Comparison of ENCODE assay signal across 1 cellular context in genomic region chr17:56833023-56833811, GRCh38.
A peak's percentile ranks its signal among the peaks of the same experiment; 100 is the strongest.
TF ChIP-seq lines count a peak whose summit lies in the region.

No MANE protein-coding gene starts in this region.

TF ChIP-seq in HepG2, 621 proteins besides CTCF, POLR2A, EP300 and RAD21 (continued from another document and continues in another):
- TF ChIP-seq HMGXB4 (CRISPR knock-in tag; IDR thresholded peaks at IDR 0.05; ENCODE audit: borderline replicate concordance in 1 of 2, low read depth in 1 of 2): peak in 1 of 2 experiments; percentile 34; a peak in 1 of 4 replicates
- TF ChIP-seq MXD1 (CRISPR knock-in tag; IDR thresholded peaks at IDR 0.05): peak; percentile 61; the same call in 1 of the 2 replicates
- no peak for TF ChIP-seq ZNF317 (CRISPR knock-in tag; IDR thresholded peaks at IDR 0.05)
- TF ChIP-seq GABPA (IDR thresholded peaks at IDR 0.05; ENCODE audit: low read depth, low read length): no peak
- TF ChIP-seq GABPA (CRISPR knock-in tag; IDR thresholded peaks at IDR 0.05; ENCODE audit: low read depth): no peak
- no peak for TF ChIP-seq PPARG (CRISPR knock-in tag; conservative IDR thresholded peaks at IDR 0.05)
- TF ChIP-seq ZNF550 (CRISPR knock-in tag; IDR thresholded peaks at IDR 0.05; ENCODE audit: borderline replicate concordance): no peak
- no peak for TF ChIP-seq ZNF253 (CRISPR knock-in tag; IDR thresholded peaks at IDR 0.05; ENCODE audit: borderline replicate concordance)
- no peak for TF ChIP-seq ZSCAN30 (CRISPR knock-in tag; IDR thresholded peaks at IDR 0.05)
- no peak for TF ChIP-seq MAFG (CRISPR knock-in tag; IDR thresholded peaks at IDR 0.05)
- TF ChIP-seq TBP (CRISPR knock-in tag; IDR thresholded peaks at IDR 0.05): no peak
- TF ChIP-seq GMEB1 (CRISPR knock-in tag; IDR thresholded peaks at IDR 0.05; ENCODE audit: borderline replicate concordance): no peak
- no peak for TF ChIP-seq ZC3H4 (CRISPR knock-in tag; IDR thresholded peaks at IDR 0.05; ENCODE audit: borderline replicate concordance)
- no peak for TF ChIP-seq ZNF468 (CRISPR knock-in tag; IDR thresholded peaks at IDR 0.05)
- no peak for TF ChIP-seq FOXA3 (CRISPR knock-in tag; IDR thresholded peaks at IDR 0.05)
- no peak for TF ChIP-seq ZNF816 (CRISPR knock-in tag; IDR thresholded peaks at IDR 0.05; ENCODE audit: borderline replicate concordance)
- no peak for TF ChIP-seq SNAPC2 (CRISPR knock-in tag; IDR thresholded peaks at IDR 0.05)
- no peak; the same call in 1 of the 2 replicates for TF ChIP-seq MXD3 (CRISPR knock-in tag; IDR thresholded peaks at IDR 0.05)
- no peak for TF ChIP-seq SOX13 (IDR thresholded peaks at IDR 0.05)
- TF ChIP-seq SOX13 (CRISPR knock-in tag; conservative IDR thresholded peaks at IDR 0.05 in 1 of 2, IDR thresholded peaks at IDR 0.05 in 1 of 2): no peak; a peak in 1 of 4 replicates
- TF ChIP-seq ZBTB34 (CRISPR knock-in tag; IDR thresholded peaks at IDR 0.05): no peak
- peak; percentile 55; the same call in 1 of the 2 replicates for TF ChIP-seq KLF15 (CRISPR knock-in tag; IDR thresholded peaks at IDR 0.05; ENCODE audit: borderline replicate concordance)
- no peak for TF ChIP-seq ZNF788 (CRISPR knock-in tag; IDR thresholded peaks at IDR 0.05; ENCODE audit: borderline replicate concordance)
- TF ChIP-seq SMARCE1 (IDR thresholded peaks at IDR 0.05; ENCODE audit: borderline replicate concordance): no peak
- no peak for TF ChIP-seq JUND (CRISPR knock-in tag; IDR thresholded peaks at IDR 0.05)
- TF ChIP-seq ZNF567 (CRISPR knock-in tag; IDR thresholded peaks at IDR 0.05; ENCODE audit: borderline replicate concordance): peak; percentile 77; the same call in 1 of the 2 replicates
- TF ChIP-seq NFE2L1 (CRISPR knock-in tag; IDR thresholded peaks at IDR 0.05; ENCODE audit: borderline replicate concordance): no peak
- no peak for TF ChIP-seq ZBTB37 (CRISPR knock-in tag; IDR thresholded peaks at IDR 0.05)
- TF ChIP-seq ZNF484 (CRISPR knock-in tag; IDR thresholded peaks at IDR 0.05; ENCODE audit: borderline replicate concordance, low read depth): no peak
- no peak for TF ChIP-seq MTA1 (CRISPR knock-in tag; IDR thresholded peaks at IDR 0.05; ENCODE audit: borderline replicate concordance)
- TF ChIP-seq RXRB (CRISPR knock-in tag; IDR thresholded peaks at IDR 0.05; ENCODE audit: borderline replicate concordance): no peak
- TF ChIP-seq RNF2 (conservative IDR thresholded peaks at IDR 0.05; ENCODE audit: low read depth): peak; percentile 44; the same call in 1 of the 2 replicates
- no peak for TF ChIP-seq CENPT (CRISPR knock-in tag; IDR thresholded peaks at IDR 0.05; ENCODE audit: low read depth)
- no peak for TF ChIP-seq SRSF4 (IDR thresholded peaks at IDR 0.05; ENCODE audit: low read depth, low read length, poor library complexity, severe bottlenecking)
- TF ChIP-seq DRAP1 (CRISPR knock-in tag; IDR thresholded peaks at IDR 0.05): 0 out of 2 replicates have a peak, but pooled peaks have one; percentile 25
- TF ChIP-seq ZNF549 (CRISPR knock-in tag; IDR thresholded peaks at IDR 0.05): no peak
- no peak for TF ChIP-seq ZNF460 (CRISPR knock-in tag; IDR thresholded peaks at IDR 0.05; ENCODE audit: borderline replicate concordance)
- TF ChIP-seq ZFP91 (CRISPR knock-in tag; IDR thresholded peaks at IDR 0.05; ENCODE audit: borderline replicate concordance): no peak
- TF ChIP-seq NFRKB (IDR thresholded peaks at IDR 0.05): no peak
- TF ChIP-seq GTF3A (CRISPR knock-in tag; conservative IDR thresholded peaks at IDR 0.05): 0 out of 2 replicates have a peak, but pooled peaks have one; percentile 47
- TF ChIP-seq REST (IDR thresholded peaks at IDR 0.05; ENCODE audit: borderline replicate concordance in 1 of 2, low read depth in 1 of 2, low read length in 2 of 2): no peak
- TF ChIP-seq NFKB2 (CRISPR knock-in tag; IDR thresholded peaks at IDR 0.05; ENCODE audit: borderline replicate concordance): no peak; the same call in 1 of the 2 replicates
- TF ChIP-seq TEAD2 (CRISPR knock-in tag; IDR thresholded peaks at IDR 0.05): no peak
- peak; percentile 85; the same call in 1 of the 2 replicates for TF ChIP-seq HINFP (CRISPR knock-in tag; IDR thresholded peaks at IDR 0.05; ENCODE audit: low read depth)
- peak; percentile 55 for TF ChIP-seq CBX1 (IDR thresholded peaks at IDR 0.05; ENCODE audit: low read depth)
- TF ChIP-seq CCDC6 (CRISPR knock-in tag; IDR thresholded peaks at IDR 0.05): 0 out of 2 replicates have a peak, but pooled peaks have one; percentile 84
- TF ChIP-seq CC2D1A (CRISPR knock-in tag; IDR thresholded peaks at IDR 0.05): no peak
- TF ChIP-seq ZNF781 (CRISPR knock-in tag; IDR thresholded peaks at IDR 0.05; ENCODE audit: borderline replicate concordance, not compliant biosample characterization): no peak
- peak; percentile 52; the same call in 1 of the 2 replicates for TF ChIP-seq MYC (CRISPR knock-in tag; IDR thresholded peaks at IDR 0.05; ENCODE audit: borderline replicate concordance)
- TF ChIP-seq ZNF569 (CRISPR knock-in tag; IDR thresholded peaks at IDR 0.05; ENCODE audit: borderline replicate concordance): no peak
